In the genomic region with DNA sequence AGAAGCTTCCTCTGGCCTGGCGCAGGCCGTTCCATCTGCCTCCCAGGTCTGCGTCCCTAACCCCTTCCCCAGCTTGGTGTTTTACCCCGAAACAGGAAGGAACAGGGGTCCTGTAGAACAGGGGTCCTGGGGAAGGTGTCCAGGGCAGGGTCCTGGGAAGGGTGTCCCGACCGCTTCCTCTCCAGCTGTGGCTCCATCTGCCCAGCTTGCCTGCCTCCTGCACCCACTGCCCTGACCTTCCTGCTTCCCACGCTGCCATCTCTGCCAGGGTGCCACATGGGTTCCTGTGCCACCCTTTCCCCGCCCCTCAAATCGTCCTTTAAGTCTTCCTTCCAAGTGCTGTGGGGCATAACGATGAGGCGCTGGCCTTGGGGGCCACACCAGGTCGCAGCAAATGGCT, we compare ENCODE assay signal across 2 cellular contexts.
A peak's percentile ranks its signal among the peaks of the same experiment; 100 is the strongest.
TF ChIP-seq lines count a peak whose summit lies in the region.

No MANE protein-coding gene starts in this region.

TF ChIP-seq in HepG2, 621 proteins besides CTCF, POLR2A, EP300 and RAD21:
- TF ChIP-seq ZNF441 (CRISPR knock-in tag; IDR thresholded peaks at IDR 0.05; ENCODE audit: borderline replicate concordance) (no peak), GABPB1 (CRISPR knock-in tag; IDR thresholded peaks at IDR 0.05) (no peak), MAFG (CRISPR knock-in tag; IDR thresholded peaks at IDR 0.05) (no peak), ZNF563 (CRISPR knock-in tag; IDR thresholded peaks at IDR 0.05) (no peak), SPEN (CRISPR knock-in tag; IDR thresholded peaks at IDR 0.05; ENCODE audit: low read depth) (no peak), ZNF382 (CRISPR knock-in tag; IDR thresholded peaks at IDR 0.05; ENCODE audit: borderline replicate concordance) (no peak), PRMT3 (CRISPR knock-in tag; IDR thresholded peaks at IDR 0.05; ENCODE audit: borderline replicate concordance, low read depth) (no peak), ZBTB10 (CRISPR knock-in tag; IDR thresholded peaks at IDR 0.05; ENCODE audit: borderline replicate concordance) (no peak), CBFB (CRISPR knock-in tag; IDR thresholded peaks at IDR 0.05) (no peak), NRL (CRISPR knock-in tag; IDR thresholded peaks at IDR 0.05; ENCODE audit: borderline replicate concordance) (no peak), SP1 (IDR thresholded peaks at IDR 0.05) (no peak), SP1 (CRISPR knock-in tag; IDR thresholded peaks at IDR 0.05) (no peak), ZNF367 (CRISPR knock-in tag; IDR thresholded peaks at IDR 0.05; ENCODE audit: borderline replicate concordance) (no peak)
- TF ChIP-seq, protein P1, sequence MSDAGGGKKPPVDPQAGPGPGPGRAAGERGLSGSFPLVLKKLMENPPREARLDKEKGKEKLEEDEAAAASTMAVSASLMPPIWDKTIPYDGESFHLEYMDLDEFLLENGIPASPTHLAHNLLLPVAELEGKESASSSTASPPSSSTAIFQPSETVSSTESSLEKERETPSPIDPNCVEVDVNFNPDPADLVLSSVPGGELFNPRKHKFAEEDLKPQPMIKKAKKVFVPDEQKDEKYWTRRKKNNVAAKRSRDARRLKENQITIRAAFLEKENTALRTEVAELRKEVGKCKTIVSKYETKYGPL (CRISPR knock-in tag; IDR thresholded peaks at IDR 0.05): no peak
- TF ChIP-seq, protein P2, sequence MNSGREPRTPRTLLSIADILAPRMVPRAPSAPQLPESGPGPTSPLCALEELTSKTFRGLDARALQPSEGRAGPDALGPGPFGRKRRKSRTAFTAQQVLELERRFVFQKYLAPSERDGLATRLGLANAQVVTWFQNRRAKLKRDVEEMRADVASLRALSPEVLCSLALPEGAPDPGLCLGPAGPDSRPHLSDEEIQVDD (CRISPR knock-in tag; IDR thresholded peaks at IDR 0.05; ENCODE audit: borderline replicate concordance): no peak

TF ChIP-seq in K562, 482 proteins besides CTCF, POLR2A, EP300 and RAD21:
- no peak for TF ChIP-seq ZBTB5 (IDR thresholded peaks at IDR 0.05)
- no peak for TF ChIP-seq ILK (tag; IDR thresholded peaks at IDR 0.05; ENCODE audit: borderline replicate concordance, low read depth)
- no peak for TF ChIP-seq ZNF318 (IDR thresholded peaks at IDR 0.05; ENCODE audit: borderline replicate concordance in 1 of 2, low read depth in 1 of 2)
- no peak for TF ChIP-seq ARHGAP35 (IDR thresholded peaks at IDR 0.05; ENCODE audit: partially characterized antibody)
- no peak for TF ChIP-seq WHSC1 (IDR thresholded peaks at IDR 0.05; ENCODE audit: low read length)
- no peak for TF ChIP-seq ATF2 (CRISPR knock-in tag; IDR thresholded peaks at IDR 0.05)
- TF ChIP-seq GTF2B (IDR thresholded peaks at IDR 0.05; ENCODE audit: extremely low read depth, insufficient read length): no peak
- TF ChIP-seq PCBP2 (IDR thresholded peaks at IDR 0.05; ENCODE audit: low read depth, low read length, poor library complexity, severe bottlenecking): no peak
- no peak for TF ChIP-seq MXI1 (IDR thresholded peaks at IDR 0.05; ENCODE audit: low read depth, low read length)
- no peak for TF ChIP-seq TCFL5 (CRISPR knock-in tag; conservative IDR thresholded peaks at IDR 0.05)
- 0 out of 2 replicates have a peak, but pooled peaks have one; percentile 32 for TF ChIP-seq POLR2G (IDR thresholded peaks at IDR 0.05; ENCODE audit: low read depth, low read length)
- no peak for TF ChIP-seq HLTF (IDR thresholded peaks at IDR 0.05)
- TF ChIP-seq, protein P3, sequence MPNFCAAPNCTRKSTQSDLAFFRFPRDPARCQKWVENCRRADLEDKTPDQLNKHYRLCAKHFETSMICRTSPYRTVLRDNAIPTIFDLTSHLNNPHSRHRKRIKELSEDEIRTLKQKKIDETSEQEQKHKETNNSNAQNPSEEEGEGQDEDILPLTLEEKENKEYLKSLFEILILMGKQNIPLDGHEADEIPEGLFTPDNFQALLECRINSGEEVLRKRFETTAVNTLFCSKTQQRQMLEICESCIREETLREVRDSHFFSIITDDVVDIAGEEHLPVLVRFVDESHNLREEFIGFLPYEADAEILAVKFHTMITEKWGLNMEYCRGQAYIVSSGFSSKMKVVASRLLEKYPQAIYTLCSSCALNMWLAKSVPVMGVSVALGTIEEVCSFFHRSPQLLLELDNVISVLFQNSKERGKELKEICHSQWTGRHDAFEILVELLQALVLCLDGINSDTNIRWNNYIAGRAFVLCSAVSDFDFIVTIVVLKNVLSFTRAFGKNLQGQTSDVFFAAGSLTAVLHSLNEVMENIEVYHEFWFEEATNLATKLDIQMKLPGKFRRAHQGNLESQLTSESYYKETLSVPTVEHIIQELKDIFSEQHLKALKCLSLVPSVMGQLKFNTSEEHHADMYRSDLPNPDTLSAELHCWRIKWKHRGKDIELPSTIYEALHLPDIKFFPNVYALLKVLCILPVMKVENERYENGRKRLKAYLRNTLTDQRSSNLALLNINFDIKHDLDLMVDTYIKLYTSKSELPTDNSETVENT (CRISPR knock-in tag; IDR thresholded peaks at IDR 0.05): peak; percentile 41; the same call in 1 of the 2 replicates
- no peak for TF ChIP-seq ZNF77 (CRISPR knock-in tag; IDR thresholded peaks at IDR 0.05)
- TF ChIP-seq TCF15 (CRISPR knock-in tag; IDR thresholded peaks at IDR 0.05): no peak
- TF ChIP-seq ELF2 (CRISPR knock-in tag; IDR thresholded peaks at IDR 0.05): no peak
- no peak for TF ChIP-seq KAT8 (IDR thresholded peaks at IDR 0.05; ENCODE audit: low read depth)
- no peak for TF ChIP-seq CEBPG (CRISPR knock-in tag; IDR thresholded peaks at IDR 0.05)
- no peak for TF ChIP-seq CEBPG (tag; conservative IDR thresholded peaks at IDR 0.05 in 1 of 2, IDR thresholded peaks at IDR 0.05 in 1 of 2)
